Comparison of ENCODE assay signal across 1 cellular context in genomic region chr15:88954431-88955277, GRCh38.
TF ChIP-seq lines count a peak whose summit lies in the region.

No MANE protein-coding gene starts in this region.

TF ChIP-seq in K562, 482 proteins besides CTCF, POLR2A, EP300 and RAD21 (continued from another document):
- TF ChIP-seq ZNF444 (CRISPR knock-in tag; IDR thresholded peaks at IDR 0.05) (no peak), CEBPG (CRISPR knock-in tag; IDR thresholded peaks at IDR 0.05) (no peak), CEBPG (tag; conservative IDR thresholded peaks at IDR 0.05 in 1 of 2, IDR thresholded peaks at IDR 0.05 in 1 of 2) (no peak), GABPB2 (CRISPR knock-in tag; conservative IDR thresholded peaks at IDR 0.05) (no peak), E2F8 (IDR thresholded peaks at IDR 0.05; ENCODE audit: low read depth, partially characterized antibody) (no peak), ZNF592 (IDR thresholded peaks at IDR 0.05) (no peak), GTF2B (IDR thresholded peaks at IDR 0.05; ENCODE audit: extremely low read depth, insufficient read length) (no peak), SPI1 (IDR thresholded peaks at IDR 0.05; ENCODE audit: borderline replicate concordance, low read depth, low read length) (no peak), NR2C1 (IDR thresholded peaks at IDR 0.05) (no peak), NR2C1 (tag; IDR thresholded peaks at IDR 0.05) (no peak), TAF9B (IDR thresholded peaks at IDR 0.05; ENCODE audit: partially characterized antibody) (no peak), STAG1 (CRISPR knock-in tag; IDR thresholded peaks at IDR 0.05; ENCODE audit: borderline replicate concordance) (no peak), RBFOX2 (IDR thresholded peaks at IDR 0.05; ENCODE audit: low read depth, low read length) (no peak), TEAD1 (CRISPR knock-in tag; IDR thresholded peaks at IDR 0.05) (no peak)
- TF ChIP-seq, protein P1, sequence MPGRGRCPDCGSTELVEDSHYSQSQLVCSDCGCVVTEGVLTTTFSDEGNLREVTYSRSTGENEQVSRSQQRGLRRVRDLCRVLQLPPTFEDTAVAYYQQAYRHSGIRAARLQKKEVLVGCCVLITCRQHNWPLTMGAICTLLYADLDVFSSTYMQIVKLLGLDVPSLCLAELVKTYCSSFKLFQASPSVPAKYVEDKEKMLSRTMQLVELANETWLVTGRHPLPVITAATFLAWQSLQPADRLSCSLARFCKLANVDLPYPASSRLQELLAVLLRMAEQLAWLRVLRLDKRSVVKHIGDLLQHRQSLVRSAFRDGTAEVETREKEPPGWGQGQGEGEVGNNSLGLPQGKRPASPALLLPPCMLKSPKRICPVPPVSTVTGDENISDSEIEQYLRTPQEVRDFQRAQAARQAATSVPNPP (IDR thresholded peaks at IDR 0.05; ENCODE audit: borderline replicate concordance, insufficient read depth, insufficient read length) = no peak
